In the genomic region with DNA sequence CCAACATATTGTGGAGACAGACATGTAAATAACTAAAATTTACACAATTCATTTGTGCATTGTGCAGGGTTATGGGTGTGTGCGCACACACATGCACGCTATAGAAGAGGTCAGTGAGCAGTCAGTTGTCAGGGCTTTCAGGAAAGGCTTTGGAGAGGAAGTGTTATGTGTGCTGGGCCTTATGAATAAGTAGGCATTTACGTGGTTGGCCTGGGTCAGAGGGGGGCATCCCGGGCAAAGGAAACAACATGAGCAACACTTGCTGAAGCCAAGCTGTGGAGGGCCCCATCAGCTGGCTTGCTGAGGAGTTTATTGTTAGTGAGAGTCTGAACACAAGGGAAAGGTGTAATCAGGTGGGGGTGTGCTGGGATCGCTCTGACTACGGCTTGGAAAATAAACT, we compare ENCODE assay signal across 16 cellular contexts. TPM values are rescaled to one million over a fixed set of nuclear protein-coding genes. Genes with fewer than 3 reads are reported as not detected.
A peak's percentile ranks its signal among the peaks of the same experiment; 100 is the strongest.
DNase-seq lines count a peak whose midpoint lies in the region; ATAC-seq and TF ChIP-seq lines count a peak whose summit lies in the region.
"Had no signal": no experiment of that assay in that cellular context is flagged by ENCODE, and none has a peak within 500 bp of the region (broad histone marks: within the 10 kb centered on the region; RNA-seq: fewer than 3 reads in every experiment).

No MANE protein-coding gene starts in this region.

- H3K4ac ChIP-seq in mesenchymal stem cell (ENCODE audit: low read depth in 1 of 2, low read length in 2 of 2) = peak overlapping the region; percentile 24 to 87

- H3K4me1 Mint-ChIP-seq in MCF 10A (ENCODE audit: insufficient read depth, unreplicated experiment) = peaks cover 37% of the 10 kb centered on the region
- H3K4me1 Mint-ChIP-seq in activated CD8-positive, alpha-beta memory T cell treated with anti-CD3 and anti-CD28 coated beads, Interleukin-2, amount 10 ng/mL, durations not matched to agents 7 days and 5 days = peaks cover 9% of the 10 kb centered on the region

- H3K9me3 ChIP-seq in mammary epithelial cell (replicated peaks; ENCODE audit: insufficient read depth, low read length) (no peaks in the 10 kb centered on the region), mesenchymal stem cell (ENCODE audit: control insufficient read depth, low read length) (no peaks in the 10 kb centered on the region), transverse colon (no peaks in the 10 kb centered on the region)
- H3K9me3 ChIP-seq: Caco-2, colonic mucosa, neutrophil, stomach had no signal

- no peak overlapping the region for H3K4me3 ChIP-seq in mammary epithelial cell (replicated peaks in 1 of 3; ENCODE audit: insufficient read depth in 1 of 3, low read depth in 2 of 3, low read length in 3 of 3)
- no peak overlapping the region for H3K4me3 ChIP-seq in mesenchymal stem cell (ENCODE audit: insufficient read depth in 1 of 2, low read depth in 1 of 2, low read length in 2 of 2)
- no peak overlapping the region for H3K4me3 ChIP-seq in transverse colon
- H3K4me3 ChIP-seq: colonic mucosa, lung, stomach had no signal

- H3K4me2 ChIP-seq in mammary epithelial cell (ENCODE audit: insufficient read depth, low read depth, low read length) (no peak overlapping the region), mesenchymal stem cell (ENCODE audit: low read length, poor library complexity, severe bottlenecking) (no peak overlapping the region)

- H2BK5ac ChIP-seq in mesenchymal stem cell (ENCODE audit: low read depth, low read length, poor library complexity, severe bottlenecking) = no peak overlapping the region

- H3K4me3 Mint-ChIP-seq in MCF 10A (ENCODE audit: unreplicated experiment) = no peak overlapping the region
- no peak overlapping the region for H3K4me3 Mint-ChIP-seq in activated CD8-positive, alpha-beta memory T cell treated with anti-CD3 and anti-CD28 coated beads, Interleukin-2, amount 10 ng/mL, durations not matched to agents 7 days and 5 days

- no peak overlapping the region for H3K9ac ChIP-seq in mammary epithelial cell (ENCODE audit: insufficient read depth, low read length)
- no peak overlapping the region for H3K9ac ChIP-seq in mesenchymal stem cell (ENCODE audit: low read length)

- no peaks in the 10 kb centered on the region for H4K20me1 ChIP-seq in mammary epithelial cell (ENCODE audit: insufficient read depth, low read length)

- H3K27ac Mint-ChIP-seq in MCF 10A (ENCODE audit: low read depth, unreplicated experiment) = no peak overlapping the region
- no peak overlapping the region for H3K27ac Mint-ChIP-seq in activated CD8-positive, alpha-beta memory T cell treated with anti-CD3 and anti-CD28 coated beads, Interleukin-2, amount 10 ng/mL, durations not matched to agents 7 days and 5 days

- H3K27me3 ChIP-seq in mammary epithelial cell (ENCODE audit: insufficient read depth, low read length) (no peaks in the 10 kb centered on the region), mesenchymal stem cell (ENCODE audit: control insufficient read depth in 1 of 2, insufficient read depth in 1 of 2, low read length in 2 of 2) (peaks cover 0 to 7% of the 10 kb centered on the region in 2 experiments), transverse colon (no peaks in the 10 kb centered on the region)
- H3K27me3 ChIP-seq: colonic mucosa had no signal

- no peak for ATAC-seq in GM21390 (IDR thresholded peaks at IDR 0.05; ENCODE audit: unreplicated experiment)
- no peak for ATAC-seq in activated CD8-positive, alpha-beta memory T cell treated with anti-CD3 and anti-CD28 coated beads, Interleukin-2, amount 10 ng/mL, durations not matched to agents 7 days and 5 days

- peak overlapping the region; percentile 54 for H2BK15ac ChIP-seq in mesenchymal stem cell (ENCODE audit: low read depth, poor library complexity, severe bottlenecking)

- POLR2A ChIA-PET in MCF 10A (lab: Yijun Ruan, JAX) = interaction anchor here (1.1 to 1.7 kb wide), 2 partner anchors 23 to 431 kb away, joined by 3 to 4 read pairs; no protein-coding TSS in a partner anchor

- peak overlapping the region; percentile 55 for H2BK120ac ChIP-seq in mesenchymal stem cell (ENCODE audit: low read depth, low read length)

- no peak for TF ChIP-seq CTCF in MCF 10A (IDR thresholded peaks at IDR 0.05; ENCODE audit: unreplicated experiment)
- TF ChIP-seq CTCF in mammary epithelial cell (conservative IDR thresholded peaks at IDR 0.05 in 1 of 2, IDR thresholded peaks at IDR 0.05 in 1 of 2; ENCODE audit: extremely low read depth in 1 of 2, insufficient read depth in 1 of 2, low read depth in 1 of 2, low read length in 2 of 2) = no peak
- no peak for TF ChIP-seq CTCF in transverse colon (IDR thresholded peaks at IDR 0.05)

- H3K4me1 ChIP-seq in mammary epithelial cell (ENCODE audit: insufficient read depth, low read length) (peaks cover 53% of the 10 kb centered on the region), mesenchymal stem cell (ENCODE audit: control insufficient read depth, insufficient read depth, low read depth, low read length) (peaks cover 48% of the 10 kb centered on the region), transverse colon (peaks cover 48 to 94% (median 87%) of the 10 kb centered on the region in 4 donors)

- peak overlapping the region; percentile 87 for H2BK12ac ChIP-seq in mesenchymal stem cell (ENCODE audit: low read length in 2 of 2)

- 87% methylated on average over 6 of the region's 6 CpGs for WGBS in mammary epithelial cell (ENCODE audit: low coverage, missing lambda C conversion rate)
- WGBS in adipose tissue, 3 donors = 67 to 85% (median 79%) methylated on average over 6 of the region's 6 CpGs
- 69% methylated on average over 6 of the region's 6 CpGs for WGBS in mesenchymal stem cell
- 66 to 82% methylated on average over 5 to 6 of the region's 6 CpGs for WGBS in transverse colon (ENCODE audit: low coverage in 1 of 2), 2 donors

- H4K91ac ChIP-seq in mesenchymal stem cell (ENCODE audit: low read length) = peak overlapping the region; percentile 80

- no peak overlapping the region for H2AK5ac ChIP-seq in mesenchymal stem cell (ENCODE audit: low read length, severe bottlenecking)

- H3K36me3 Mint-ChIP-seq in MCF 10A (ENCODE audit: insufficient read depth, unreplicated experiment) = peaks cover 13% of the 10 kb centered on the region
- no peaks in the 10 kb centered on the region for H3K36me3 Mint-ChIP-seq in activated CD8-positive, alpha-beta memory T cell treated with anti-CD3 and anti-CD28 coated beads, Interleukin-2, amount 10 ng/mL, durations not matched to agents 7 days and 5 days

- H2AFZ ChIP-seq in mammary epithelial cell (ENCODE audit: low read depth, low read length) (no peak overlapping the region), mesenchymal stem cell (ENCODE audit: low read depth, low read length) (no peak overlapping the region)

- in situ Hi-C loops in mammary epithelial cell (cut with MboI; ENCODE audit: low sequenced_read_pairs in 2 of 2) = no loop called here
- in situ Hi-C loops in transverse colon (cut with MboI; ENCODE audit: low pct_ligation_motif_present in 1 of 4, low pct_unique_long_range_greater_than_20kb in 1 of 4, low sequenced_read_pairs in 3 of 4) = no loop called here

- no peak for TF ChIP-seq EP300 in transverse colon (IDR thresholded peaks at IDR 0.05; ENCODE audit: low read depth)

- CTCF ChIA-PET in MCF 10A (lab: Yijun Ruan, JAX) = interaction anchor here (1.4 to 4.0 kb wide), 3 partner anchors 31 to 209 kb away, joined by 3 to 24 read pairs (median 9); no protein-coding TSS in a partner anchor
- CTCF ChIA-PET in mammary epithelial cell (lab: Charles Lee; ENCODE audit: low non-redundant PET) = no interaction called here
- CTCF ChIA-PET in activated CD8-positive, alpha-beta memory T cell treated with anti-CD3 and anti-CD28 coated beads, Interleukin-2, amount 10 ng/mL, durations not matched to agents 7 days and 5 days (lab: Charles Lee) = no interaction called here

- H3K27ac ChIP-seq in mammary epithelial cell (ENCODE audit: insufficient read depth, low read depth, low read length) = no peak overlapping the region
- peak overlapping the region; percentile 10 for H3K27ac ChIP-seq in adipose tissue (ENCODE audit: low read depth, low read length)
- H3K27ac ChIP-seq in mesenchymal stem cell (ENCODE audit: low read length, poor library complexity, severe bottlenecking) = no peak overlapping the region
- peak overlapping the region in 3 of 4 donors; percentile 71 to 85 (median 74) for H3K27ac ChIP-seq in transverse colon
- H3K27ac ChIP-seq: neutrophil had no signal

- H3K79me1 ChIP-seq in mesenchymal stem cell (replicated peaks; ENCODE audit: low read length, poor library complexity, severe bottlenecking) = peaks cover 34% of the 10 kb centered on the region

- BruUV-seq in MCF 10A (replicated peaks; lab: Mats Ljungman, UMichigan) = no TSS peak
- no TSS peak for BruUV-seq in mammary epithelial cell (replicated peaks; lab: Mats Ljungman, UMichigan)

- H3K27me3 Mint-ChIP-seq in MCF 10A (ENCODE audit: insufficient read depth, unreplicated experiment) = no peaks in the 10 kb centered on the region
- peaks cover 4% of the 10 kb centered on the region for H3K27me3 Mint-ChIP-seq in activated CD8-positive, alpha-beta memory T cell treated with anti-CD3 and anti-CD28 coated beads, Interleukin-2, amount 10 ng/mL, durations not matched to agents 7 days and 5 days

- intact Hi-C loops in MCF 10A (cut with micrococcal nuclease) = no loop called here
- intact Hi-C loops in mammary epithelial cell (cut with micrococcal nuclease) = loop anchor here (2.0 kb wide), 1 partner anchor 16 kb away; no protein-coding TSS in a partner anchor
- intact Hi-C loops in transverse colon (cut with DNase I; ENCODE audit: low total_unique reads) = no loop called here

- H4K8ac ChIP-seq in mesenchymal stem cell (ENCODE audit: low read length) = peak overlapping the region; percentile 7

- peak overlapping the region; percentile 67 to 85 for H3K18ac ChIP-seq in mesenchymal stem cell (ENCODE audit: low read depth in 1 of 2, low read length in 2 of 2)

- TF ChIP-seq POLR2A in transverse colon (IDR thresholded peaks at IDR 0.05) = no peak

- no peak overlapping the region for H3K14ac ChIP-seq in mesenchymal stem cell (ENCODE audit: low read length in 2 of 2)

- H3K9me3 Mint-ChIP-seq in MCF 10A (ENCODE audit: unreplicated experiment) = no peaks in the 10 kb centered on the region
- no peaks in the 10 kb centered on the region for H3K9me3 Mint-ChIP-seq in activated CD8-positive, alpha-beta memory T cell treated with anti-CD3 and anti-CD28 coated beads, Interleukin-2, amount 10 ng/mL, durations not matched to agents 7 days and 5 days (ENCODE audit: low read depth)

- DNase-seq in MCF 10A (ENCODE audit: unreplicated experiment) (peak; percentile 9), mammary epithelial cell (no peak), mesenchymal stem cell (no peak), transverse colon (no peak)
- DNase-seq in activated CD8-positive, alpha-beta memory T cell treated with anti-CD3 and anti-CD28 coated beads, Interleukin-2, amount 10 ng/mL, durations not matched to agents 7 days and 5 days = no peak
- DNase-seq in activated effector memory CD4-positive, alpha-beta T cell treated with Interleukin-2 at 50 U/mL for 16 hours = no peak
- DNase-seq: amniotic stem cell, Caco-2, colonic mucosa, NCI-H2081, stomach had no signal

- H3K36me3 ChIP-seq in mammary epithelial cell (ENCODE audit: insufficient read depth, low read length) (no peaks in the 10 kb centered on the region), mesenchymal stem cell (ENCODE audit: control insufficient read depth in 1 of 2, insufficient read depth in 2 of 2, low read depth in 1 of 2, low read length in 2 of 2) (peaks cover 0 to 6% of the 10 kb centered on the region in 2 experiments), transverse colon (no peaks in the 10 kb centered on the region)
- H3K36me3 ChIP-seq: colonic mucosa, neutrophil, stomach had no signal

- no peak overlapping the region for H3K23ac ChIP-seq in mesenchymal stem cell (ENCODE audit: low read length in 2 of 2)

- peaks cover 4% of the 10 kb centered on the region for H3K79me2 ChIP-seq in mammary epithelial cell (ENCODE audit: insufficient read depth, low read length)

- dilution Hi-C loops in mammary epithelial cell (cut with HindIII; ENCODE audit: low sequenced_read_pairs) = no loop called here

RNA-seq across cellular contexts. Expression of gene PRXL2A, which starts 4.2 kb away (rescaled TPM):
- total RNA-seq in MCF 10A (2022) (6.0 and 6.7 TPM in 2 replicates), mammary epithelial cell (10 to 100 TPM; 11.0 to 58.6 TPM), transverse colon (10 to 100 TPM; 21.7 to 64.6 (median 38.7) TPM)
- polyA plus RNA-seq in mammary epithelial cell (34.8 TPM), adipose tissue (100 to 1,000 TPM in 2 of 3 donors, 10 to 100 TPM in 1; 68.8 to 543 (median 243) TPM)
- 14.7 TPM for polyA minus RNA-seq in mammary epithelial cell
- polyA plus RNA-seq in mesenchymal stem cell (2013, experiment 1 of 2) = 214 TPM
- polyA plus RNA-seq in mesenchymal stem cell (2013, experiment 2 of 2) = 220 TPM
- total RNA-seq in activated CD8-positive, alpha-beta memory T cell treated with anti-CD3 and anti-CD28 coated beads, Interleukin-2, amount 10 ng/mL, durations not matched to agents 7 days and 5 days = 10 to 100 TPM in 1 of 2 experiments, 1 to 10 TPM in 1; 8.1 to 12.2 TPM

RNA-seq across cellular contexts. Expression of gene TSPAN14, which starts 41.6 kb away (rescaled TPM):
- total RNA-seq in MCF 10A (2022) = 46.9 and 53.7 TPM in 2 replicates
- total RNA-seq in mammary epithelial cell = 100 to 1,000 TPM in 1 of 2 donors, 10 to 100 TPM in 1; 47.8 to 102 TPM
- polyA plus RNA-seq in mammary epithelial cell = 97.2 TPM
- polyA minus RNA-seq in mammary epithelial cell = 85.5 TPM
- 10 to 100 TPM; 29.5 to 82.7 (median 36.2) TPM for polyA plus RNA-seq in adipose tissue
- 42.9 TPM for polyA plus RNA-seq in mesenchymal stem cell (2013, experiment 1 of 2)
- polyA plus RNA-seq in mesenchymal stem cell (2013, experiment 2 of 2) = 44.5 TPM
- 10 to 100 TPM; 18.9 to 72.9 (median 55.8) TPM for total RNA-seq in transverse colon
- 100 to 1,000 TPM; 100 to 104 TPM for total RNA-seq in activated CD8-positive, alpha-beta memory T cell treated with anti-CD3 and anti-CD28 coated beads, Interleukin-2, amount 10 ng/mL, durations not matched to agents 7 days and 5 days

RNA-seq across cellular contexts. Expression of gene DYDC2, which starts 55.9 kb away (rescaled TPM):
- total RNA-seq in MCF 10A (2022) = not detected in 2 replicates
- under 1 TPM in 1 of 2 donors, not detected in 1; 0.54 TPM for total RNA-seq in mammary epithelial cell
- not detected for polyA plus RNA-seq in mammary epithelial cell
- not detected for polyA minus RNA-seq in mammary epithelial cell
- under 1 TPM in 1 of 3 donors, not detected in 2; 0.07 TPM for polyA plus RNA-seq in adipose tissue
- not detected for polyA plus RNA-seq in mesenchymal stem cell (2013, experiment 1 of 2)
- polyA plus RNA-seq in mesenchymal stem cell (2013, experiment 2 of 2) = not detected
- total RNA-seq in transverse colon = not detected
- not detected for total RNA-seq in activated CD8-positive, alpha-beta memory T cell treated with anti-CD3 and anti-CD28 coated beads, Interleukin-2, amount 10 ng/mL, durations not matched to agents 7 days and 5 days
- total RNA-seq: Caco-2, skeletal muscle tissue, stomach had no signal

RNA-seq across cellular contexts. Expression of gene DYDC1, which starts 56.0 kb away (rescaled TPM):
- total RNA-seq in MCF 10A (2022) (not detected in 2 replicates), mammary epithelial cell (not detected), transverse colon (not detected)
- polyA plus RNA-seq in mammary epithelial cell (not detected), adipose tissue (not detected)
- not detected for polyA minus RNA-seq in mammary epithelial cell
- polyA plus RNA-seq in mesenchymal stem cell (2013, experiment 1 of 2) = not detected
- not detected for polyA plus RNA-seq in mesenchymal stem cell (2013, experiment 2 of 2)
- not detected for total RNA-seq in activated CD8-positive, alpha-beta memory T cell treated with anti-CD3 and anti-CD28 coated beads, Interleukin-2, amount 10 ng/mL, durations not matched to agents 7 days and 5 days
- total RNA-seq: Caco-2, colonic mucosa, skeletal muscle tissue, stomach had no signal
- polyA plus RNA-seq: stomach had no signal

Comparison
In these comparisons a context has a peak if more than half of its experiments do, and no peak if none do; other contexts are left out.
1. H3K27ac ChIP-seq: peak in adipose tissue (single experiment) and transverse colon (3 of 4); none in mammary epithelial cell (single experiment) and mesenchymal stem cell (single experiment).